24 cellular contexts compared by ENCODE assay signal in the genomic region with DNA sequence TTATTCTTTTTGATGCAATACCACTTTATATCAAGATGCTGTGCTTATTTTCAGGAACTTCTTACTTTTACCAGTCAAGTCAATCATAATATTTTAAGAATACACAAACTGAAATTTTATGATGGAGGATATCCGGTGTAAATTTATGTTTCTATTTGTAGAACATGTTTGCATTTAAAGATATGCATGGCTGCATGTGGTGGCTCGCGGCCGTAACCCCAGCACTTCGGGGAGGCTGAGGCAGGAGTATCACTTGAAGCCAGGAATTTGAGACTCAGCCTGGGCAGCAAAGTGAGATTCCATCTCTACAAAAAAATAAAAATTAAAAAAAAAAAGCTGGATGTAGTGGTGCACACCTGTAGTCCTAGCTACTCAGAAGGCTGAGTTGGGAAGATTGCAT.
DNase-seq lines count a peak whose midpoint lies in the region; ATAC-seq and TF ChIP-seq lines count a peak whose summit lies in the region.
"Had no signal": no experiment of that assay in that cellular context is flagged by ENCODE, and none has a peak within 500 bp of the region (broad histone marks: within the 10 kb centered on the region; RNA-seq: fewer than 3 reads in every experiment).

No MANE protein-coding gene starts in this region.

- intact Hi-C loops in OCI-LY7 (cut with micrococcal nuclease; ENCODE audit: unreplicated experiment) = no loop called here
- intact Hi-C loops in CD4-positive, alpha-beta T cell (cut with DNase I, micrococcal nuclease) = no loop called here
- intact Hi-C loops in left colon (cut with DNase I, micrococcal nuclease) = loop anchor here in 1 of 2 donors (10.0 kb wide), 1 partner anchor 72 kb away; the partner anchor contains the start of gene ALDH1A1

- POLR2A ChIA-PET in OCI-LY7 (lab: Charles Lee) = no interaction called here
- POLR2A ChIA-PET in CD4-positive, alpha-beta T cell (lab: Charles Lee) = no interaction called here

- no TSS peak for BruUV-seq in OCI-LY7 (replicated peaks; lab: Mats Ljungman, UMichigan)

- H3K4me1 ChIP-seq in DOHH2 (ENCODE audit: control insufficient read depth, low read length) = peaks cover 26% of the 10 kb centered on the region
- H3K4me1 ChIP-seq in OCI-LY7 (ENCODE audit: insufficient read depth, low read length, poor library complexity, severe bottlenecking) = peaks cover 11% of the 10 kb centered on the region
- H3K4me1 ChIP-seq: HAP-1 had no signal

- no peaks in the 10 kb centered on the region for H3K36me3 ChIP-seq in DOHH2 (ENCODE audit: control insufficient read depth, low read length)
- no peaks in the 10 kb centered on the region for H3K36me3 ChIP-seq in OCI-LY7 (ENCODE audit: insufficient read depth, low read length)
- H3K36me3 ChIP-seq: HAP-1 had no signal

- TF ChIP-seq CTCF in DOHH2 (IDR thresholded peaks at IDR 0.05; ENCODE audit: low read depth, low read length, poor library complexity, severe bottlenecking) (no peak), OCI-LY7 (conservative IDR thresholded peaks at IDR 0.05; ENCODE audit: low read length) (no peak)
- no peak for TF ChIP-seq CTCF in CD4-positive, alpha-beta T cell (IDR thresholded peaks at IDR 0.05)

- CTCF ChIA-PET in OCI-LY7 (lab: Charles Lee; ENCODE audit: unreplicated experiment) = no interaction called here
- CTCF ChIA-PET in CD4-positive, alpha-beta T cell (lab: Charles Lee) = no interaction called here

- H3K27ac ChIP-seq in DOHH2 (ENCODE audit: low read depth, low read length) (no peak overlapping the region), OCI-LY7 (ENCODE audit: low read depth, low read length, poor library complexity, severe bottlenecking) (no peak overlapping the region)
- H3K27ac ChIP-seq in CD4-positive, alpha-beta T cell (ENCODE audit: low read depth, low read length) = no peak overlapping the region

- H3F3A ChIP-seq in DOHH2 (ENCODE audit: control insufficient read depth, insufficient read depth) = no peaks in the 10 kb centered on the region

- H3K4me1 Mint-ChIP-seq in CD4-positive, alpha-beta T cell (ENCODE audit: low read depth) = peaks cover 7% of the 10 kb centered on the region

- H3K4me3 Mint-ChIP-seq in CD4-positive, alpha-beta T cell = no peak overlapping the region
- H3K4me3 Mint-ChIP-seq: HFFc6; T-helper 1 cell treated with Interleukin-12 subunit alpha and Interleukin-12 subunit beta and Interleukin-4 antibody, amounts not matched to agents 30 μg/mL and 1 μg/mL, for 36 hours had no signal

- H3K79me2 ChIP-seq in DOHH2 (ENCODE audit: control insufficient read depth, low read length) (no peaks in the 10 kb centered on the region), OCI-LY7 (ENCODE audit: insufficient read depth, low read depth, low read length) (no peaks in the 10 kb centered on the region)

- H3K4me3 ChIP-seq in DOHH2 (ENCODE audit: low read length) (peak overlapping the region; percentile 23), OCI-LY7 (ENCODE audit: low read depth, low read length, poor library complexity, severe bottlenecking) (no peak overlapping the region)
- H3K4me3 ChIP-seq: HAP-1 had no signal

- peaks cover 8% of the 10 kb centered on the region for H3K27me3 Mint-ChIP-seq in CD4-positive, alpha-beta T cell

- no peaks in the 10 kb centered on the region for H3K9me2 ChIP-seq in DOHH2 (replicated peaks; ENCODE audit: control insufficient read depth, low read length)
- H3K9me2 ChIP-seq in OCI-LY7 (ENCODE audit: insufficient read depth, low read length) = no peaks in the 10 kb centered on the region
- H3K9me2 ChIP-seq: SK-N-SH had no signal

- peak overlapping the region; percentile 46 for H3K4me2 ChIP-seq in DOHH2 (ENCODE audit: low read length)
- H3K4me2 ChIP-seq in OCI-LY7 (ENCODE audit: low read length) = peak overlapping the region; percentile 29
- H3K4me2 ChIP-seq: SK-N-SH had no signal

- H3K27me3 ChIP-seq in DOHH2 (ENCODE audit: control insufficient read depth, low read length) = peaks cover 14% of the 10 kb centered on the region
- H3K27me3 ChIP-seq in CD4-positive, alpha-beta T cell (ENCODE audit: control insufficient read depth, insufficient read depth, low read length) = no peaks in the 10 kb centered on the region

- DNase-seq in OCI-LY7 (ENCODE audit: low spot score) = no peak
- DNase-seq in CD4-positive, alpha-beta T cell = no peak
- no peak for DNase-seq in left colon
- no peak for DNase-seq in iPS-NIHi11 (ENCODE audit: low spot score)
- DNase-seq in EL = no peak
- DNase-seq: DMS153, DND-41, GOT3, HFFc6, MV-4-11, NCI-H1105, NCI-H1436 treated with DMSO at 0.1 percent for 48 hours, NCI-H187 treated with DMSO at 0.1 percent for 48 hours, NCI-H2171 treated with DMSO at 0.1 percent for 48 hours, NCI-H345, NCI-H510A treated with DMSO at 0.1 percent for 48 hours, NCI-H748 treated with DMSO at 0.1 percent for 48 hours, PC-3, SK-N-SH, SW 1271 had no signal

- no peaks in the 10 kb centered on the region for H3K36me3 Mint-ChIP-seq in CD4-positive, alpha-beta T cell (ENCODE audit: low read depth)

- ATAC-seq in GM21723 (IDR thresholded peaks at IDR 0.05; ENCODE audit: unreplicated experiment) (peak; percentile 52), left colon (no peak)
- ATAC-seq in CD4-positive, alpha-beta T cell (ENCODE audit: poor library complexity) = no peak
- ATAC-seq: PC-3 had no signal

- no peaks in the 10 kb centered on the region for H3K9me3 Mint-ChIP-seq in CD4-positive, alpha-beta T cell
- H3K9me3 Mint-ChIP-seq: HFFc6; T-helper 1 cell treated with Interleukin-12 subunit alpha and Interleukin-12 subunit beta and Interleukin-4 antibody, amounts not matched to agents 30 μg/mL and 1 μg/mL, for 36 hours had no signal

- H3K9me3 ChIP-seq in DOHH2 (ENCODE audit: control insufficient read depth, insufficient read depth, low read length) (no peaks in the 10 kb centered on the region), OCI-LY7 (ENCODE audit: low read length) (no peaks in the 10 kb centered on the region)
- H3K9me3 ChIP-seq in CD4-positive, alpha-beta T cell (ENCODE audit: control insufficient read depth, low read length) = no peaks in the 10 kb centered on the region
- H3K9me3 ChIP-seq: HAP-1, SK-N-SH had no signal

- H3K27ac Mint-ChIP-seq in CD4-positive, alpha-beta T cell = no peak overlapping the region
- H3K27ac Mint-ChIP-seq: HFFc6; T-helper 1 cell treated with Interleukin-12 subunit alpha and Interleukin-12 subunit beta and Interleukin-4 antibody, amounts not matched to agents 30 μg/mL and 1 μg/mL, for 36 hours had no signal

- no peaks in the 10 kb centered on the region for H4K20me1 ChIP-seq in DOHH2 (ENCODE audit: control insufficient read depth, insufficient read depth, low read depth, low read length)
- no peaks in the 10 kb centered on the region for H4K20me1 ChIP-seq in OCI-LY7 (ENCODE audit: insufficient read depth, low read length)

- no peak overlapping the region for H2AFZ ChIP-seq in OCI-LY7 (ENCODE audit: low read length)
